ENCODE assay signal across 27 cellular contexts in the genomic region with DNA sequence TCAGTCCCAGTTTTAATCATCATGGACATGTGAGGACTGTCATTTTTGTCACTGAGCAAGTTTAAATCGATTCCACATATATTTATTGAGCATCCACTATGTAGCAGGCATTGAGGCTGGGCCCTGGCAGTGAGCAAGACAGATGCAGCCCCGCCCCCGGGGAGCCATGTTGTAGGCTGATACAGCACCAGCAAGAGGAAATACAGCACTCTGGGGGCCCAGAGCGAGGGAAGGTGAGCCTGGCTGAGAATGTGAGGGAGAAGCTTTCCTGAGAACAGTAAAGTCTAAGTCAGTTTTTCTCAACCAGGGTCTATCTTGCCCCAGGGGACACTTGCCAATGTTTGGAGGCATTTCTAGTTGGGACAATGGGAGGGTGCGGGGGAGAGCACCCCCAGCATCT.
"Had no signal": no experiment of that assay in that cellular context is flagged by ENCODE, and none has a peak within 500 bp of the region (broad histone marks: within the 10 kb centered on the region; RNA-seq: fewer than 3 reads in every experiment).

No MANE protein-coding gene starts in this region.

- H3K9ac ChIP-seq: SK-N-SH had no signal

- H3K4me2 ChIP-seq: SK-N-SH had no signal

- H3K4me1 ChIP-seq: ascending aorta, body of pancreas had no signal

- H3K36me3 Mint-ChIP-seq: activated naive CD4-positive, alpha-beta T cell treated with anti-CD3 and anti-CD28 coated beads, Interleukin-2, amount 50 U/mL, for 24 hours had no signal

- H3K9me3 ChIP-seq: ascending aorta, body of pancreas, SK-N-SH had no signal

- H3K27ac ChIP-seq: ascending aorta, body of pancreas had no signal

- ATAC-seq: activated CD4-positive, CD25-positive, alpha-beta regulatory T cell treated with anti-CD3 and anti-CD28 coated beads, Interleukin-2, amount 50 U/mL, for 24 hours; activated CD8-positive, alpha-beta T cell treated with anti-CD3 and anti-CD28 coated beads, Interleukin-2, amount 10 ng/mL, durations not matched to agents 7 days and 5 days; body of pancreas; Panc1 had no signal

- DNase-seq: activated CD4-positive, alpha-beta T cell treated with anti-CD3 and anti-CD28 coated beads for 4 hours; activated CD8-positive, alpha-beta memory T cell treated with anti-CD3 and anti-CD28 coated beads, Interleukin-2, amount 50 U/mL, for 48 hours; activated CD8-positive, alpha-beta T cell treated with anti-CD3 and anti-CD28 coated beads, Interleukin-2, amount 10 ng/mL, durations not matched to agents 7 days and 5 days; activated naive CD4-positive, alpha-beta T cell; activated T-cell treated with anti-CD3 and anti-CD28 coated beads, Interleukin-2, amount 50 U/mL, for 1 hour; amniotic stem cell; body of pancreas; KG1; MV-4-11; NCI-H1092 treated with DMSO at 0.1 percent for 48 hours; NCI-H1417 treated with DMSO at 0.1 percent for 48 hours; NCI-H1694; NCI-H2029; NCI-H2107; NCI-H2171 treated with DMSO at 0.1 percent for 48 hours; NCI-H345; NCI-H510A; NCI-H526 treated with DMSO at 0.1 percent for 48 hours; NK-92 treated with Interleukin-12 subunit alpha and Interleukin-12 subunit beta, amount 100 ng/mL, for 24 hours; OCI-M1; RPMI8226; SK-N-SH had no signal

- H3K27me3 ChIP-seq: ascending aorta, body of pancreas had no signal

- H3K4me1 Mint-ChIP-seq: activated naive CD4-positive, alpha-beta T cell treated with anti-CD3 and anti-CD28 coated beads, Interleukin-2, amount 50 U/mL, for 24 hours; central memory CD8-positive, alpha-beta T cell had no signal

- H3K4me3 Mint-ChIP-seq: activated CD8-positive, alpha-beta T cell treated with anti-CD3 and anti-CD28 coated beads, Interleukin-2, amount 10 ng/mL, durations not matched to agents 7 days and 5 days; activated naive CD4-positive, alpha-beta T cell treated with anti-CD3 and anti-CD28 coated beads, Interleukin-2, amount 50 U/mL, for 24 hours; central memory CD8-positive, alpha-beta T cell had no signal

- H3K27ac Mint-ChIP-seq: activated CD8-positive, alpha-beta T cell treated with anti-CD3 and anti-CD28 coated beads, Interleukin-2, amount 10 ng/mL, durations not matched to agents 7 days and 5 days; activated naive CD4-positive, alpha-beta T cell treated with anti-CD3 and anti-CD28 coated beads, Interleukin-2, amount 50 U/mL, for 24 hours had no signal

- H3K36me3 ChIP-seq: ascending aorta had no signal

- H3K4me3 ChIP-seq: ascending aorta, body of pancreas had no signal

- H3K9me3 Mint-ChIP-seq: activated naive CD4-positive, alpha-beta T cell treated with anti-CD3 and anti-CD28 coated beads, Interleukin-2, amount 50 U/mL, for 24 hours; central memory CD8-positive, alpha-beta T cell had no signal
